ENCODE assay signal across 8 cellular contexts in genomic region chr1:26696645-26697440, GRCh38. TPM values are rescaled to one million over a fixed set of nuclear protein-coding genes. Genes with fewer than 3 reads are reported as not detected.
DNase-seq lines count a peak whose midpoint lies in the region; ATAC-seq and TF ChIP-seq lines count a peak whose summit lies in the region.

No MANE protein-coding gene starts in this region.

- DNase-seq in NCI-H146 (lab: John Stamatoyannopoulos, UW), result peak; percentile 29
- DNase-seq in NCI-H146 treated with DMSO at 0.1 percent for 48 hours (lab: John Stamatoyannopoulos, UW; ENCODE audit: unreplicated experiment), result no peak
- peak; percentile 24 for DNase-seq in WTC11 (ENCODE audit: low spot score)
- peak in 31 of 61 donors; percentile 3 to 54 (median 29) for DNase-seq in caudate nucleus (lab: John Stamatoyannopoulos, UW)
- peak; percentile 44 to 45 for DNase-seq in lung microvascular endothelial cell (ENCODE audit: low read depth in 2 of 2)
- peak; percentile 32 for DNase-seq in stimulated activated CD8-positive, alpha-beta memory T cell treated with anti-CD3 and anti-CD28 coated beads, Interleukin-15, amount 100 ng/mL, for 1 hour (ENCODE audit: low read depth)
- no peak for DNase-seq in SKM-1 treated with dmso at 0.1 percent for 144 hours (lab: John Stamatoyannopoulos, UW; ENCODE audit: unreplicated experiment)

- ATAC-seq in WTC11, result no peak
- ATAC-seq in HG02678 (IDR thresholded peaks at IDR 0.05; ENCODE audit: unreplicated experiment), result no peak

- peak overlapping the region; percentile 90 for H3K27ac ChIP-seq in caudate nucleus (ENCODE audit: low read depth, low read length)

- H3K27me3 Mint-ChIP-seq in WTC11 (ENCODE audit: low read depth), result no peaks in the 10 kb centered on the region

- no peak overlapping the region for H3K27ac Mint-ChIP-seq in WTC11

- TF ChIP-seq CTCF in WTC11 (IDR thresholded peaks at IDR 0.05), result no peak

- peak overlapping the region; percentile 53 for H3K4me3 Mint-ChIP-seq in WTC11

- H3K9me3 Mint-ChIP-seq in WTC11, result no peaks in the 10 kb centered on the region

- POLR2A ChIA-PET in WTC11 (lab: Charles Lee), result interaction anchor here (0.6 to 3.1 kb wide), 5 partner anchors 10 to 1949 kb away, joined by 3 to 16 read pairs (median 3); no protein-coding TSS in a partner anchor

- H3K36me3 Mint-ChIP-seq in WTC11, result no peaks in the 10 kb centered on the region

- peaks cover 20% of the 10 kb centered on the region for H3K4me1 Mint-ChIP-seq in WTC11

- CTCF ChIA-PET in WTC11 (lab: Charles Lee), result interaction anchor here (0.7 to 1.7 kb wide), 5 partner anchors 19 to 113 kb away, joined by 4 to 6 read pairs (median 5); no protein-coding TSS in a partner anchor

TF ChIP-seq in WTC11, 78 proteins besides CTCF, POLR2A, EP300 and RAD21 (continues in another document):
- TF ChIP-seq NFE2L1 (CRISPR knock-in tag; IDR thresholded peaks at IDR 0.05) (0 out of 2 replicates have a peak, but pooled peaks have one; percentile 30), ZNF219 (CRISPR knock-in tag; IDR thresholded peaks at IDR 0.05; ENCODE audit: borderline replicate concordance) (no peak), NR3C1 (CRISPR knock-in tag; conservative IDR thresholded peaks at IDR 0.05; ENCODE audit: low read depth) (no peak), ZNF317 (CRISPR knock-in tag; IDR thresholded peaks at IDR 0.05; ENCODE audit: borderline replicate concordance, low read depth) (peak; percentile 42; the same call in 1 of the 2 replicates), MAX (CRISPR knock-in tag; IDR thresholded peaks at IDR 0.05) (peak; percentile 29; the same call in 1 of the 2 replicates), GABPB1 (CRISPR knock-in tag; IDR thresholded peaks at IDR 0.05) (no peak), FOXP4 (CRISPR knock-in tag; IDR thresholded peaks at IDR 0.05) (no peak; the same call in 1 of the 2 replicates), PRDM15 (CRISPR knock-in tag; IDR thresholded peaks at IDR 0.05) (no peak), JUN (CRISPR knock-in tag; IDR thresholded peaks at IDR 0.05) (0 out of 2 replicates have a peak, but pooled peaks have one; percentile 18), MXD4 (CRISPR knock-in tag; IDR thresholded peaks at IDR 0.05; ENCODE audit: borderline replicate concordance) (no peak), ELF4 (CRISPR knock-in tag; IDR thresholded peaks at IDR 0.05; ENCODE audit: low read depth) (0 out of 2 replicates have a peak, but pooled peaks have one; percentile 38), PRRX2 (CRISPR knock-in tag; IDR thresholded peaks at IDR 0.05) (no peak), ZBTB43 (CRISPR knock-in tag; IDR thresholded peaks at IDR 0.05) (no peak), TCF7 (CRISPR knock-in tag; IDR thresholded peaks at IDR 0.05; ENCODE audit: low read depth) (no peak)
- TF ChIP-seq, protein P1, sequence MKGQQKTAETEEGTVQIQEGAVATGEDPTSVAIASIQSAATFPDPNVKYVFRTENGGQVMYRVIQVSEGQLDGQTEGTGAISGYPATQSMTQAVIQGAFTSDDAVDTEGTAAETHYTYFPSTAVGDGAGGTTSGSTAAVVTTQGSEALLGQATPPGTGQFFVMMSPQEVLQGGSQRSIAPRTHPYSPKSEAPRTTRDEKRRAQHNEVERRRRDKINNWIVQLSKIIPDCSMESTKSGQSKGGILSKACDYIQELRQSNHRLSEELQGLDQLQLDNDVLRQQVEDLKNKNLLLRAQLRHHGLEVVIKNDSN (CRISPR knock-in tag; IDR thresholded peaks at IDR 0.05), result 0 out of 2 replicates have a peak, but pooled peaks have one; percentile 33
- TF ChIP-seq, protein P2, sequence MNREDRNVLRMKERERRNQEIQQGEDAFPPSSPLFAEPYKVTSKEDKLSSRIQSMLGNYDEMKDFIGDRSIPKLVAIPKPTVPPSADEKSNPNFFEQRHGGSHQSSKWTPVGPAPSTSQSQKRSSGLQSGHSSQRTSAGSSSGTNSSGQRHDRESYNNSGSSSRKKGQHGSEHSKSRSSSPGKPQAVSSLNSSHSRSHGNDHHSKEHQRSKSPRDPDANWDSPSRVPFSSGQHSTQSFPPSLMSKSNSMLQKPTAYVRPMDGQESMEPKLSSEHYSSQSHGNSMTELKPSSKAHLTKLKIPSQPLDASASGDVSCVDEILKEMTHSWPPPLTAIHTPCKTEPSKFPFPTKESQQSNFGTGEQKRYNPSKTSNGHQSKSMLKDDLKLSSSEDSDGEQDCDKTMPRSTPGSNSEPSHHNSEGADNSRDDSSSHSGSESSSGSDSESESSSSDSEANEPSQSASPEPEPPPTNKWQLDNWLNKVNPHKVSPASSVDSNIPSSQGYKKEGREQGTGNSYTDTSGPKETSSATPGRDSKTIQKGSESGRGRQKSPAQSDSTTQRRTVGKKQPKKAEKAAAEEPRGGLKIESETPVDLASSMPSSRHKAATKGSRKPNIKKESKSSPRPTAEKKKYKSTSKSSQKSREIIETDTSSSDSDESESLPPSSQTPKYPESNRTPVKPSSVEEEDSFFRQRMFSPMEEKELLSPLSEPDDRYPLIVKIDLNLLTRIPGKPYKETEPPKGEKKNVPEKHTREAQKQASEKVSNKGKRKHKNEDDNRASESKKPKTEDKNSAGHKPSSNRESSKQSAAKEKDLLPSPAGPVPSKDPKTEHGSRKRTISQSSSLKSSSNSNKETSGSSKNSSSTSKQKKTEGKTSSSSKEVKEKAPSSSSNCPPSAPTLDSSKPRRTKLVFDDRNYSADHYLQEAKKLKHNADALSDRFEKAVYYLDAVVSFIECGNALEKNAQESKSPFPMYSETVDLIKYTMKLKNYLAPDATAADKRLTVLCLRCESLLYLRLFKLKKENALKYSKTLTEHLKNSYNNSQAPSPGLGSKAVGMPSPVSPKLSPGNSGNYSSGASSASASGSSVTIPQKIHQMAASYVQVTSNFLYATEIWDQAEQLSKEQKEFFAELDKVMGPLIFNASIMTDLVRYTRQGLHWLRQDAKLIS (CRISPR knock-in tag; IDR thresholded peaks at IDR 0.05; ENCODE audit: borderline replicate concordance), result no peak

RNA-seq across cellular contexts. Expression of gene ARID1A, which starts 1.0 kb away (rescaled TPM):
- 98.0 to 105 TPM (median 103 TPM) in 3 replicates for total RNA-seq in WTC11 (2021)
- 7.8 and 9.5 TPM in 2 replicates for total RNA-seq in lung microvascular endothelial cell

Comparison
In these comparisons a context has a peak if more than half of its experiments do, and no peak if none do; other contexts are left out.
1. DNase-seq: peak in NCI-H146 (single experiment), WTC11 (single experiment), caudate nucleus (31 of 61), lung microvascular endothelial cell (2 of 2) and stimulated activated CD8-positive, alpha-beta memory T cell treated with anti-CD3 and anti-CD28 coated beads, Interleukin-15, amount 100 ng/mL, for 1 hour (single experiment); none in NCI-H146 treated with DMSO at 0.1 percent for 48 hours (single experiment) and SKM-1 treated with dmso at 0.1 percent for 144 hours (single experiment).